23 cellular contexts compared by ENCODE assay signal in the genomic region with DNA sequence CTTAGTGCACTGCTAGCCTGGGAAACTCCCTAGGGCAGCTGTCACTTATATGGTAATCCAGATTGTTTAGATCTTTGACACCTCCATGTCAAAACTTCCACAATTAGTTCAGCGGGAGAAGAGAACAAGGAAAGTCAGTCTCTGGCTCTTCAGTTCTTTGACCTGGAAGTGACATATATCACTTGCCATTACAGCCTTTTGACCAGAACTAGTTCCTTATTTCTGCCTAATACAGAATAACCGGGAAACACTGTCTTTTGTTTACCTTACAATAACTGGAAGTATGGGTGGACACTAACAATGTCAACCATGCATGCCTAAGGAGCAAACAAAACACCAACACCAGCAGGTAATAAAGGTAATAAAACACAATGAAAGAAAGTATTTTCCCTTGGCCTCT.
DNase-seq lines count a peak whose midpoint lies in the region; ATAC-seq and TF ChIP-seq lines count a peak whose summit lies in the region.
"Had no signal": no experiment of that assay in that cellular context is flagged by ENCODE, and none has a peak within 500 bp of the region (broad histone marks: within the 10 kb centered on the region; RNA-seq: fewer than 3 reads in every experiment).

No MANE protein-coding gene starts in this region.

- no peaks in the 10 kb centered on the region for H3K9me2 ChIP-seq in PC-3 (replicated peaks; ENCODE audit: low read length)

- POLR2A ChIA-PET in PC-3 (lab: Charles Lee; ENCODE audit: unreplicated experiment): no interaction called here

- no peaks in the 10 kb centered on the region for H4K20me1 ChIP-seq in PC-3 (ENCODE audit: low read length)
- no peaks in the 10 kb centered on the region for H4K20me1 ChIP-seq in osteoblast (ENCODE audit: insufficient read depth, low read length)

- TF ChIP-seq EP300 in ovary (IDR thresholded peaks at IDR 0.05): no peak

- no peaks in the 10 kb centered on the region for H3K4me1 ChIP-seq in PC-3 (ENCODE audit: insufficient read depth, low read length)
- no peaks in the 10 kb centered on the region for H3K4me1 ChIP-seq in lung (ENCODE audit: control insufficient read depth in 2 of 2, insufficient read depth in 2 of 2, low read length in 2 of 2)
- H3K4me1 ChIP-seq in osteoblast (ENCODE audit: insufficient read depth, low read length): no peaks in the 10 kb centered on the region
- H3K4me1 ChIP-seq in ovary (ENCODE audit: insufficient read depth): no peaks in the 10 kb centered on the region
- H3K4me1 ChIP-seq: HAP-1, Peyer's patch had no signal

- H3K9me3 ChIP-seq in PC-3 (ENCODE audit: low read length): no peaks in the 10 kb centered on the region
- H3K9me3 ChIP-seq in lung (ENCODE audit: control insufficient read depth in 2 of 2, insufficient read depth in 1 of 2, low read length in 1 of 2): no peaks in the 10 kb centered on the region
- H3K9me3 ChIP-seq in osteoblast (ENCODE audit: low read depth, low read length): no peaks in the 10 kb centered on the region
- H3K9me3 ChIP-seq in ovary: no peaks in the 10 kb centered on the region
- H3K9me3 ChIP-seq: HAP-1, heart left ventricle, Peyer's patch had no signal

- intact Hi-C loops in PC-3 (cut with micrococcal nuclease) (no loop called here), ovary (cut with DNase I) (no loop called here)

- H3K27ac ChIP-seq in PC-3 (ENCODE audit: low read length): no peak overlapping the region
- H3K27ac ChIP-seq in lung (ENCODE audit: low read depth in 1 of 2, low read length in 1 of 2): no peak overlapping the region
- H3K27ac ChIP-seq in osteoblast (ENCODE audit: low read depth, low read length): no peak overlapping the region
- no peak overlapping the region for H3K27ac ChIP-seq in ovary
- H3K27ac ChIP-seq: HL-60, KMS-11 had no signal

- H2AFZ ChIP-seq in PC-3 (ENCODE audit: low read length) (no peak overlapping the region), osteoblast (ENCODE audit: low read length) (no peak overlapping the region)

- CTCF ChIA-PET in PC-3 (lab: Charles Lee): no interaction called here

- no peak overlapping the region for H3K4me3 ChIP-seq in PC-3 (ENCODE audit: low read length)
- H3K4me3 ChIP-seq in lung: no peak overlapping the region
- H3K4me3 ChIP-seq in osteoblast (ENCODE audit: insufficient read depth, low read length): no peak overlapping the region
- no peak overlapping the region for H3K4me3 ChIP-seq in ovary
- H3K4me3 ChIP-seq: HAP-1, heart left ventricle, Peyer's patch had no signal

- H3K9ac ChIP-seq in PC-3 (ENCODE audit: low read length): no peak overlapping the region
- H3K9ac ChIP-seq: KMS-11 had no signal

- BruUV-seq in PC-3 (replicated peaks; lab: Mats Ljungman, UMichigan): no TSS peak

- TF ChIP-seq CTCF in PC-3 (conservative IDR thresholded peaks at IDR 0.05; ENCODE audit: low read depth, low read length) (no peak), lung (IDR thresholded peaks at IDR 0.05; ENCODE audit: control extremely low read depth, extremely low read depth) (no peak), osteoblast (IDR thresholded peaks at IDR 0.05; ENCODE audit: extremely low read depth, low read depth, low read length) (no peak), ovary (IDR thresholded peaks at IDR 0.05) (no peak)

- no peak for TF ChIP-seq POLR2A in ovary (IDR thresholded peaks at IDR 0.05)

- H3F3A ChIP-seq in PC-3 (ENCODE audit: low read length, unreplicated experiment): no peaks in the 10 kb centered on the region

- no peaks in the 10 kb centered on the region for H3K79me2 ChIP-seq in PC-3 (ENCODE audit: low read length)
- H3K79me2 ChIP-seq in osteoblast (ENCODE audit: insufficient read depth, low read length): no peaks in the 10 kb centered on the region

- WGBS in lung, 2 donors: 44 to 53% methylated on average over 2 of the region's 2 CpGs
- WGBS in ovary, 3 donors: 80 to 84% (median 82%) methylated on average over 2 of the region's 2 CpGs

- peak; percentile 34 for DNase-seq in NCI-H510A treated with DMSO at 0.1 percent for 48 hours (lab: John Stamatoyannopoulos, UW)
- no peak for DNase-seq in NCI-H510A (lab: John Stamatoyannopoulos, UW)
- DNase-seq in PC-3: no peak
- no peak for DNase-seq in lung (ENCODE audit: low spot score)
- DNase-seq in NK-92 treated with Interleukin-12 subunit alpha and Interleukin-12 subunit beta, amount 100 ng/mL, for 24 hours (lab: John Stamatoyannopoulos, UW): no peak
- DNase-seq in osteoblast (ENCODE audit: insufficient read length, low spot score, missing footprints): no peak
- no peak for DNase-seq in ovary
- DNase-seq in COLO829 (ENCODE audit: low spot score): no peak
- DNase-seq: activated CD4-positive, alpha-beta T cell treated with anti-CD3 and anti-CD28 coated beads for 1 hour; activated naive CD4-positive, alpha-beta T cell treated with anti-CD3 and anti-CD28 coated beads, Interleukin-2, amount 50 U/mL, for 16 hours; amniotic stem cell; CD4-positive, CD25-positive, alpha-beta regulatory T cell; cerebellar nuclear complex; foreskin melanocyte; heart left ventricle; NCI-H446; Peyer's patch; SHP77 had no signal

- H3K4me2 ChIP-seq in PC-3 (ENCODE audit: low read length): no peak overlapping the region
- H3K4me2 ChIP-seq in osteoblast (ENCODE audit: insufficient read depth, low read length): no peak overlapping the region
- H3K4me2 ChIP-seq: KMS-11 had no signal

- H3K27me3 ChIP-seq in PC-3 (ENCODE audit: low read length) (no peaks in the 10 kb centered on the region), lung (ENCODE audit: control insufficient read depth, insufficient read depth) (no peaks in the 10 kb centered on the region), osteoblast (ENCODE audit: insufficient read depth, low read length) (no peaks in the 10 kb centered on the region), ovary (no peaks in the 10 kb centered on the region)
- H3K27me3 ChIP-seq: heart left ventricle, Peyer's patch had no signal

- no peaks in the 10 kb centered on the region for H3K36me3 ChIP-seq in PC-3 (ENCODE audit: low read depth, low read length)
- H3K36me3 ChIP-seq in lung (ENCODE audit: control insufficient read depth in 2 of 2, insufficient read depth in 2 of 2, low read length in 2 of 2): no peaks in the 10 kb centered on the region
- H3K36me3 ChIP-seq in osteoblast (ENCODE audit: insufficient read depth, low read length): no peaks in the 10 kb centered on the region
- no peaks in the 10 kb centered on the region for H3K36me3 ChIP-seq in ovary
- H3K36me3 ChIP-seq: HAP-1, heart left ventricle, Peyer's patch had no signal

- ATAC-seq in PC-3: peak; percentile 15; the same call in 1 of the 2 replicates
- ATAC-seq in lung (ENCODE audit: insufficient read depth, low FRiP score): peak; percentile 41
- ATAC-seq: heart left ventricle; natural killer cell treated with Interleukin-12 subunit alpha and Interleukin-12 subunit beta and Interleukin-15 and Interleukin-18, amount 100 ng/mL, for 72 hours; stimulated activated effector memory CD8-positive, alpha-beta T cell treated with anti-CD3 and anti-CD28 coated beads, Interleukin-12 subunit alpha, Interleukin-12 subunit beta, amount 100 ng/mL, for 72 hours had no signal
